ENCODE assay signal across 8 cellular contexts in the genomic region with DNA sequence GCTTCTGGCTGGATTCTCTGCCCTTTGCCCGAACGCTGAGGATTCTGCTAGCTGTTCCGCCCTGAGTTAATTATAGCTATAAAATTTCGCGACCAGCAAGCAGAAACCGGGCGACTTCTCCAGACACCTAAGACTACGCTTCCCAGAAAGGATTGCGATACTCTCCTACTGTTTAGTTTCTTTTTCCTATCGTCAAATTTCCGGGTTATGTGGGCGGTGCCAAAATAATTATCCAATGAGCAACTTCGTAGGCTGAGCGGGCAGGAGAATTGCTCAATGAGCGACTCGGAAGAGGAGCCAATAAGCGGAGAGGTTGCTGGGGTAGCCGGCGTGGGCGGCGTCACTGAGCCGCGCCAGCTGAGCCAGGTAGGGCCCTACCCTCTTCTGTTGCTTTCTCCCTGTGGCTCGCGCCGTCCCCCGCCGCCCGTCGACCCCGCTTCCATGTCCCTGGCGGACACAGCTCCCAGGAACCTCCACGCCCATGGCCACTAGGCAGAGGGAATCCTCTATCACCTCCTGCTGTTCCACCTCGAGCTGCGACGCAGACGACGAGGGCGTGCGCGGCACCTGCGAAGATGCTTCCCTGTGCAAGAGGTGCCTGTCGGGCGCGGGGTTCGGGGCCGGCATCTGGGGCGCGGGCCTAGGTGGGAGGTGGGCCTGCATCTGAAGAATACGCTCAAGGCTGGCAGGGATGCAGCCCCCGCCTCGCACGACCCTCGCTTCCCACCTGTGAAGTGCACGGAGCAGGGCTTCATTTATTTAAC. TPM values are rescaled to one million over a fixed set of nuclear protein-coding genes. Genes with fewer than 3 reads are reported as not detected.
DNase-seq lines count a peak whose midpoint lies in the region; TF ChIP-seq lines count a peak whose summit lies in the region.

A gene (plus strand): TSS at position 340 of the 764 bp plus-strand sequence. CDS start 142 bp downstream, at position 482.

- CTCF ChIA-PET in HEK293T (lab: Yijun Ruan, JAX) = interaction anchor here (0.6 to 1.0 kb wide), 2 partner anchors 114 to 311 kb away, joined by 3 to 5 read pairs; no protein-coding TSS in a partner anchor

- DNase-seq in GF-D8 (lab: John Stamatoyannopoulos, UW) (peak; percentile 96), HEK293T (ENCODE audit: extremely low spot score) (peak; percentile 91), MV-4-11 (lab: John Stamatoyannopoulos, UW) (peak; percentile 99), SK-MEL-5 (ENCODE audit: low read depth, low spot score) (peak; percentile 98), foreskin melanocyte (peak; percentile 98)
- DNase-seq in activated naive CD4-positive, alpha-beta T cell treated with Interleukin-2 at 50 U/mL for 16 hours = peak; percentile 91

- H3K4me3 ChIP-seq in neuron (ENCODE audit: low read length) (peak within 1 kb of the TSS; percentile 73), subcutaneous abdominal adipose tissue (ENCODE audit: low read depth in 1 of 5, low read length in 5 of 5) (peak within 1 kb of the TSS; percentile 83 to 96 (median 90))

- H3K9me3 ChIP-seq in neuron (ENCODE audit: low read length) (no peaks in the 10 kb centered on the region), subcutaneous abdominal adipose tissue (ENCODE audit: control insufficient read depth in 5 of 5, low read length in 5 of 5) (no peaks in the 10 kb centered on the region)

- H3K27ac ChIP-seq in subcutaneous abdominal adipose tissue (ENCODE audit: low read depth, low read length) = peak within 1 kb of the TSS; percentile 80

- no peaks in the 10 kb centered on the region for H3K27me3 ChIP-seq in neuron (ENCODE audit: insufficient read depth, low read length)
- no peaks in the 10 kb centered on the region for H3K27me3 ChIP-seq in subcutaneous abdominal adipose tissue (ENCODE audit: control insufficient read depth in 5 of 5, insufficient read depth in 4 of 5, low read length in 5 of 5)

- peak within 1 kb of the TSS; percentile 77 to 92 (median 92) for H3K9ac ChIP-seq in subcutaneous abdominal adipose tissue (ENCODE audit: low read length in 5 of 5)

- peak within 1 kb of the TSS; percentile 96 for H2AFZ ChIP-seq in neuron (ENCODE audit: low read depth, low read length)

- POLR2A ChIA-PET in HEK293T (lab: Yijun Ruan, JAX) = interaction anchor here (0.8 to 2.3 kb wide), 12 partner anchors 15 to 286 kb away, joined by 3 to 8 read pairs (median 4); a partner anchor contains a TSS

- in situ Hi-C loops in SK-MEL-5 (cut with HindIII; ENCODE audit: low pct_unique_long_range_greater_than_20kb, low sequenced_read_pairs) = no loop called here

- H3K4me1 ChIP-seq in neuron (ENCODE audit: insufficient read depth, low read length) = peaks cover 14% of the 10 kb centered on the region
- peaks cover 3 to 42% (median 41%) of the 10 kb centered on the region in 5 donors for H3K4me1 ChIP-seq in subcutaneous abdominal adipose tissue (ENCODE audit: control insufficient read depth in 5 of 5, insufficient read depth in 5 of 5, low read length in 5 of 5)

- H3K36me3 ChIP-seq in neuron (ENCODE audit: insufficient read depth, low read length) = peaks cover 7% of the 10 kb centered on the region
- peaks cover 0 to 17% (median 12%) of the 10 kb centered on the region in 5 donors for H3K36me3 ChIP-seq in subcutaneous abdominal adipose tissue (ENCODE audit: control insufficient read depth in 5 of 5, insufficient read depth in 5 of 5, low read length in 5 of 5)

TF ChIP-seq in HEK293T, 16 proteins besides CTCF, POLR2A, EP300 and RAD21:
- no peak for TF ChIP-seq FOXK2 (IDR thresholded peaks at IDR 0.05)
- TF ChIP-seq TARDBP (IDR thresholded peaks at IDR 0.05) = no peak
- no peak for TF ChIP-seq FOXA1 (IDR thresholded peaks at IDR 0.05)
- TF ChIP-seq FOXM1 (IDR thresholded peaks at IDR 0.05; ENCODE audit: borderline replicate concordance) = no peak
- no peak for TF ChIP-seq LEF1 (IDR thresholded peaks at IDR 0.05; ENCODE audit: borderline replicate concordance)
- TF ChIP-seq BHLHE40 (IDR thresholded peaks at IDR 0.05; ENCODE audit: borderline replicate concordance) = no peak
- TF ChIP-seq ELF4 (IDR thresholded peaks at IDR 0.05) = peak; percentile 80
- TF ChIP-seq, protein P1, sequence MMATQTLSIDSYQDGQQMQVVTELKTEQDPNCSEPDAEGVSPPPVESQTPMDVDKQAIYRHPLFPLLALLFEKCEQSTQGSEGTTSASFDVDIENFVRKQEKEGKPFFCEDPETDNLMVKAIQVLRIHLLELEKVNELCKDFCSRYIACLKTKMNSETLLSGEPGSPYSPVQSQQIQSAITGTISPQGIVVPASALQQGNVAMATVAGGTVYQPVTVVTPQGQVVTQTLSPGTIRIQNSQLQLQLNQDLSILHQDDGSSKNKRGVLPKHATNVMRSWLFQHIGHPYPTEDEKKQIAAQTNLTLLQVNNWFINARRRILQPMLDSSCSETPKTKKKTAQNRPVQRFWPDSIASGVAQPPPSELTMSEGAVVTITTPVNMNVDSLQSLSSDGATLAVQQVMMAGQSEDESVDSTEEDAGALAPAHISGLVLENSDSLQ (IDR thresholded peaks at IDR 0.05) = peak; percentile 98
- TF ChIP-seq ZNF384 (IDR thresholded peaks at IDR 0.05) = no peak
- peak; percentile 86 for TF ChIP-seq L3MBTL2 (conservative IDR thresholded peaks at IDR 0.05)
- no peak for TF ChIP-seq SUZ12 (IDR thresholded peaks at IDR 0.05)
- no peak for TF ChIP-seq HDGF (IDR thresholded peaks at IDR 0.05; ENCODE audit: borderline replicate concordance)
- TF ChIP-seq ARNT (IDR thresholded peaks at IDR 0.05) = no peak
- TF ChIP-seq SP1 (IDR thresholded peaks at IDR 0.05) = no peak
- no peak for TF ChIP-seq CTBP1 (IDR thresholded peaks at IDR 0.05; ENCODE audit: borderline replicate concordance)
- TF ChIP-seq NFRKB (IDR thresholded peaks at IDR 0.05) = no peak

RNA-seq across cellular contexts. Expression of the gene that starts here (rescaled TPM):
- 18.0 and 22.0 TPM in 2 replicates for total RNA-seq in SK-MEL-5 (2014; rRNA removed; shearing (Covaris generic))
- 25.0 and 34.8 TPM in 2 replicates for polyA plus RNA-seq in SK-MEL-5 (2015; cell fraction: cytosol; rRNA removed)
- 16.7 and 30.5 TPM in 2 replicates for polyA plus RNA-seq in SK-MEL-5 (2015; cell fraction: nucleus; rRNA removed)

Comparison
In these comparisons a context has a peak if more than half of its experiments do, and no peak if none do; other contexts are left out.
1. Peak in every context shown above with its lines: DNase-seq, H3K4me3 ChIP-seq and H3K27ac ChIP-seq.